Comparison of ENCODE assay signal across 21 cellular contexts in the genomic region with DNA sequence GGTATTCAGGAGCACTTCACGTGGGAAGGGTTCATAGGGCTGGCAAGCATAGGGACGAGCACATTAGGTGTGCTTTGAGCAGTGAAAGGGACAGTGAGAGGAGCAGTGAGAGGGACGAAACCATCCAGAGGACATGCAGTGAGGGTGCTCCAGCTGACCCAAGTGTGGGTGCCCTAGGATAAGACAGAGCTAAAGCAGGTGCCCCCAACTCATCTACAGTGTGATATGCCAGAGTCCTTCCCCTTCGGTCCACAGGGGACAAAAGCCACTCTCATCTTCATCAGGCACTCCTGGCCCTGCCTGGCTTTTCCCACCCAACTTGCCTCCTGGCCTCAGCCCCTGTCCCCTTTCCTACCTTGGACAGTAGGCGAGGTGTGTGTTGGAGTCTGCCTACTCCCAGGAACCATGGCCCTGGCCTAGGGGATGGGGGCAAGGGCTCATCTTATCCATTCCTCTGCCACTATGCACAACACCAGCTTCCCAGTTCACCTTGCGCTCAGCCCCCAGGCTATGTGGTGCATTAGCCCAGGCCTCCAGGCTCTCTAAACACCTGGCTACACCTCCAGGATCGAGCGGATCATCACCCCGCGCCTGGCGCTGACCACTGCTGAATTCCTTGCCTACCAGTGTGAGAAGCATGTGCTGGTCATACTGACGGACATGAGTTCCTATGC. TPM values are rescaled to one million over a fixed set of nuclear protein-coding genes. Genes with fewer than 3 reads are reported as not detected.
DNase-seq lines count a peak whose midpoint lies in the region; ATAC-seq and TF ChIP-seq lines count a peak whose summit lies in the region.
"Had no signal": no experiment of that assay in that cellular context is flagged by ENCODE, and none has a peak within 500 bp of the region (broad histone marks: within the 10 kb centered on the region; RNA-seq: fewer than 3 reads in every experiment).

No MANE protein-coding gene starts in this region.

- CTCF ChIA-PET in CD8-positive, alpha-beta memory T cell (lab: Charles Lee): interaction anchor here (0.9 to 7.8 kb wide), 5 partner anchors 12 to 38 kb away, joined by 3 to 89 read pairs (median 4); partner anchors contain the start of gene ANKRD53

- peaks cover 11 to 24% (median 16%) of the 10 kb centered on the region in 3 donors for H3K4me1 Mint-ChIP-seq in CD8-positive, alpha-beta memory T cell

- H3K4me3 ChIP-seq in right atrium auricular region (no peak overlapping the region), coronary artery (no peak overlapping the region), osteoblast (ENCODE audit: insufficient read depth, low read length) (no peak overlapping the region)
- H3K4me3 ChIP-seq in CD8-positive, alpha-beta memory T cell (ENCODE audit: low read length): no peak overlapping the region
- H3K4me3 ChIP-seq: SJSA1 had no signal

- H3K27me3 Mint-ChIP-seq in CD8-positive, alpha-beta memory T cell: peaks cover 21 to 40% of the 10 kb centered on the region in 2 donors

- no peak for ATAC-seq in left ventricle myocardium superior
- ATAC-seq: T-helper 17 cell had no signal

- peaks cover 5% of the 10 kb centered on the region for H4K20me1 ChIP-seq in osteoblast (ENCODE audit: insufficient read depth, low read length)

- no peak for TF ChIP-seq CTCF in right atrium auricular region (IDR thresholded peaks at IDR 0.05)
- no peak for TF ChIP-seq CTCF in coronary artery (IDR thresholded peaks at IDR 0.05)
- TF ChIP-seq CTCF in osteoblast (IDR thresholded peaks at IDR 0.05; ENCODE audit: extremely low read depth, low read depth, low read length): no peak

- H3K4me2 ChIP-seq in osteoblast (ENCODE audit: insufficient read depth, low read length): no peak overlapping the region

- no peaks in the 10 kb centered on the region for H3K36me3 ChIP-seq in right atrium auricular region
- no peaks in the 10 kb centered on the region for H3K36me3 ChIP-seq in osteoblast (ENCODE audit: insufficient read depth, low read length)
- H3K36me3 ChIP-seq in CD8-positive, alpha-beta memory T cell (ENCODE audit: insufficient read depth, low read length): no peaks in the 10 kb centered on the region
- H3K36me3 ChIP-seq: brain microvascular endothelial cell, SJSA1 had no signal

- H3K4me1 ChIP-seq in right atrium auricular region (peaks cover 0 to 8% of the 10 kb centered on the region in 2 donors), osteoblast (ENCODE audit: insufficient read depth, low read length) (peaks cover 6% of the 10 kb centered on the region)
- peaks cover 6% of the 10 kb centered on the region for H3K4me1 ChIP-seq in CD8-positive, alpha-beta memory T cell (ENCODE audit: insufficient read depth, low read length)

- no peaks in the 10 kb centered on the region for H3K79me2 ChIP-seq in osteoblast (ENCODE audit: insufficient read depth, low read length)

- no peaks in the 10 kb centered on the region for H3K9me3 Mint-ChIP-seq in CD8-positive, alpha-beta memory T cell
- H3K9me3 Mint-ChIP-seq: CD4-positive, alpha-beta memory T cell had no signal

- H3K9me3 ChIP-seq in right atrium auricular region: no peaks in the 10 kb centered on the region
- no peaks in the 10 kb centered on the region for H3K9me3 ChIP-seq in osteoblast (ENCODE audit: low read depth, low read length)
- H3K9me3 ChIP-seq in CD8-positive, alpha-beta memory T cell (ENCODE audit: low read length): no peaks in the 10 kb centered on the region
- H3K9me3 ChIP-seq: SJSA1 had no signal

- no peaks in the 10 kb centered on the region for H3K36me3 Mint-ChIP-seq in CD8-positive, alpha-beta memory T cell
- H3K36me3 Mint-ChIP-seq: CD4-positive, alpha-beta memory T cell had no signal

- H3K27ac ChIP-seq in right atrium auricular region: no peak overlapping the region
- no peak overlapping the region for H3K27ac ChIP-seq in coronary artery
- H3K27ac ChIP-seq in osteoblast (ENCODE audit: low read depth, low read length): no peak overlapping the region
- H3K27ac ChIP-seq in CD8-positive, alpha-beta memory T cell (ENCODE audit: low read depth, low read length): no peak overlapping the region
- H3K27ac ChIP-seq: brain microvascular endothelial cell, SJSA1, VCaP had no signal

- intact Hi-C loops in left ventricle myocardium superior (cut with micrococcal nuclease): no loop called here

- H3K27me3 ChIP-seq in right atrium auricular region (peaks cover 0 to 5% of the 10 kb centered on the region in 2 donors), osteoblast (ENCODE audit: insufficient read depth, low read length) (no peaks in the 10 kb centered on the region)
- H3K27me3 ChIP-seq in CD8-positive, alpha-beta memory T cell (ENCODE audit: insufficient read depth, low read length, poor library complexity, severe bottlenecking): peaks cover 15% of the 10 kb centered on the region

- DNase-seq in right atrium auricular region (ENCODE audit: low spot score) (peak; percentile 50), left ventricle myocardium superior (no peak), coronary artery (ENCODE audit: low spot score) (peak; percentile 69), osteoblast (ENCODE audit: insufficient read length, low spot score, missing footprints) (peak; percentile 49), NCI-H446 treated with DMSO at 0.1 percent for 48 hours (lab: John Stamatoyannopoulos, UW) (no peak)
- no peak for DNase-seq in stimulated activated naive CD4-positive, alpha-beta T cell treated with Interleukin-2 at 50 U/mL for 16 hours (lab: John Stamatoyannopoulos, UW)
- DNase-seq in CD8-positive, alpha-beta memory T cell: no peak
- DNase-seq: activated CD4-positive, alpha-beta T cell treated with anti-CD3 and anti-CD28 coated beads, Interleukin-2, amount 50 U/mL, for 4 hours; brain microvascular endothelial cell; CD4-positive, alpha-beta memory T cell; DMS53; GF-D8; KG1; kidney; NCI-H146; NCI-H526; right cardiac atrium; stimulated activated CD4-positive, alpha-beta T cell treated with anti-CD3 and anti-CD28 coated beads, Interleukin-12 subunit alpha, Interleukin-12 subunit beta, amount 100 ng/mL, for 4 hours; T-helper 17 cell had no signal

- no peak overlapping the region for H2AFZ ChIP-seq in osteoblast (ENCODE audit: low read length)

- peak overlapping the region in 1 of 7 donors; percentile 29 for H3K4me3 Mint-ChIP-seq in CD8-positive, alpha-beta memory T cell
- H3K4me3 Mint-ChIP-seq: T-helper 17 cell had no signal

- POLR2A ChIA-PET in CD8-positive, alpha-beta memory T cell (lab: Charles Lee): no interaction called here

- H3K27ac Mint-ChIP-seq in CD8-positive, alpha-beta memory T cell: no peak overlapping the region
- H3K27ac Mint-ChIP-seq: T-helper 17 cell had no signal

RNA-seq across cellular contexts. Expression of gene ANKRD53, which starts 16.1 kb away (rescaled TPM):
- total RNA-seq in right atrium auricular region (1 to 10 TPM in 1 of 2 donors, under 1 TPM in 1; 0.78 to 1.7 TPM), left ventricle myocardium superior (0.92 TPM), osteoblast (0.88 and 1.1 TPM in 2 replicates)
- total RNA-seq in CD8-positive, alpha-beta memory T cell: under 1 TPM in 1 of 2 experiments, not detected in 1; 0.35 TPM
- 0.16 TPM for polyA plus RNA-seq in CD8-positive, alpha-beta memory T cell
- total RNA-seq: SJSA1 had no signal
- polyA plus RNA-seq: CD4-positive, alpha-beta memory T cell had no signal

RNA-seq across cellular contexts. Expression of gene ATP6V1B1, which starts 26.6 kb away (rescaled TPM):
- total RNA-seq in right atrium auricular region: not detected
- not detected for total RNA-seq in left ventricle myocardium superior
- 0.88 and 2.5 TPM in 2 replicates for total RNA-seq in osteoblast
- not detected for total RNA-seq in CD8-positive, alpha-beta memory T cell
- not detected for polyA plus RNA-seq in CD8-positive, alpha-beta memory T cell
- total RNA-seq: CD4-positive, alpha-beta memory T cell; SJSA1; T-helper 17 cell had no signal
- polyA plus RNA-seq: CD4-positive, alpha-beta memory T cell had no signal

RNA-seq across cellular contexts. Expression of gene TEX261, which starts 32.3 kb away (rescaled TPM):
- total RNA-seq in right atrium auricular region: 10 to 100 TPM; 26.7 to 38.0 TPM
- 50.4 TPM for total RNA-seq in left ventricle myocardium superior
- 30.0 and 36.8 TPM in 2 replicates for total RNA-seq in osteoblast
- 10 to 100 TPM; 95.4 to 96.1 TPM for total RNA-seq in CD8-positive, alpha-beta memory T cell
- 35.7 TPM for polyA plus RNA-seq in CD8-positive, alpha-beta memory T cell

Comparison
In these comparisons a context has a peak if more than half of its experiments do, and no peak if none do; other contexts are left out.
1. DNase-seq: peak in right atrium auricular region (single experiment), coronary artery (single experiment) and osteoblast (single experiment); none in left ventricle myocardium superior (single experiment), stimulated activated naive CD4-positive, alpha-beta T cell treated with Interleukin-2 at 50 U/mL for 16 hours (single experiment), CD8-positive, alpha-beta memory T cell (0 of 5) and NCI-H446 treated with DMSO at 0.1 percent for 48 hours (single experiment).